ENCODE assay signal across 1 cellular context in genomic region chr22:30637701-30638114, GRCh38.
TF ChIP-seq lines count a peak whose summit lies in the region.

No MANE protein-coding gene starts in this region.

TF ChIP-seq in WTC11, 78 proteins besides CTCF, POLR2A, EP300 and RAD21 (continued from another document):
- TF ChIP-seq ZNF532 (CRISPR knock-in tag; IDR thresholded peaks at IDR 0.05; ENCODE audit: borderline replicate concordance) (no peak), ZNF317 (CRISPR knock-in tag; IDR thresholded peaks at IDR 0.05; ENCODE audit: borderline replicate concordance, low read depth) (no peak)
